ENCODE assay signal across 25 cellular contexts in genomic region chr18:10197097-10197496, GRCh38.
DNase-seq lines count a peak whose midpoint lies in the region; ATAC-seq and TF ChIP-seq lines count a peak whose summit lies in the region.
"Had no signal": no experiment of that assay in that cellular context is flagged by ENCODE, and none has a peak within 500 bp of the region (broad histone marks: within the 10 kb centered on the region; RNA-seq: fewer than 3 reads in every experiment).

No MANE protein-coding gene starts in this region.

- H3K4me1 Mint-ChIP-seq in nephron progenitor cell = peaks cover 23% of the 10 kb centered on the region
- no peaks in the 10 kb centered on the region for H3K4me1 Mint-ChIP-seq in endothelial cell (ENCODE audit: unreplicated experiment)

- H3K36me3 Mint-ChIP-seq in nephron progenitor cell (ENCODE audit: low read depth) (no peaks in the 10 kb centered on the region), endothelial cell (ENCODE audit: low read depth, unreplicated experiment) (no peaks in the 10 kb centered on the region)
- H3K36me3 Mint-ChIP-seq: activated CD4-positive, alpha-beta memory T cell treated with anti-CD3 and anti-CD28 coated beads for 36 hours; activated naive CD8-positive, alpha-beta T cell had no signal

- H3K27me3 ChIP-seq in A673 (replicated peaks; ENCODE audit: insufficient read depth, low read depth, low read length, poor library complexity) = no peaks in the 10 kb centered on the region
- H3K27me3 ChIP-seq: BLaER1 treated with 17β-estradiol and CSF1 and Interleukin-3, amounts not matched to agents 10 nM and 100 nM; esophagus muscularis mucosa; gastrocnemius medialis; spleen had no signal

- H3K4me3 Mint-ChIP-seq in nephron progenitor cell (no peak overlapping the region), endothelial cell (ENCODE audit: unreplicated experiment) (no peak overlapping the region)
- H3K4me3 Mint-ChIP-seq: activated CD4-positive, alpha-beta memory T cell treated with anti-CD3 and anti-CD28 coated beads for 36 hours; activated naive CD8-positive, alpha-beta T cell had no signal

- CTCF ChIA-PET in HEK293 (lab: Yijun Ruan, JAX) = no interaction called here
- CTCF ChIA-PET in A673 (lab: Charles Lee) = no interaction called here

- ATAC-seq in left ventricle myocardium superior = peak; percentile 80
- ATAC-seq: gastrocnemius medialis had no signal

- intact Hi-C loops in left ventricle myocardium superior (cut with micrococcal nuclease) = no loop called here
- intact Hi-C loops in A673 (cut with micrococcal nuclease; ENCODE audit: unreplicated experiment) = no loop called here

- H3K36me3 ChIP-seq in HEK293 (ENCODE audit: control insufficient read depth in 2 of 2, insufficient read depth in 1 of 2, low read length in 2 of 2) (no peaks in the 10 kb centered on the region), A673 (ENCODE audit: insufficient read depth, low read length, poor library complexity, severe bottlenecking) (no peaks in the 10 kb centered on the region)
- H3K36me3 ChIP-seq: BLaER1 treated with 17β-estradiol and CSF1 and Interleukin-3, amounts not matched to agents 10 nM and 100 nM; esophagus muscularis mucosa; gastrocnemius medialis; spleen had no signal

- BruUV-seq in A673 (replicated peaks; lab: Mats Ljungman, UMichigan) = no TSS peak

- H3K9me3 Mint-ChIP-seq in nephron progenitor cell (no peaks in the 10 kb centered on the region), endothelial cell (ENCODE audit: unreplicated experiment) (no peaks in the 10 kb centered on the region)
- H3K9me3 Mint-ChIP-seq: activated CD4-positive, alpha-beta memory T cell treated with anti-CD3 and anti-CD28 coated beads for 36 hours; activated T-helper 2 cell treated with anti-CD3 and anti-CD28 coated beads, Interferon-gamma antibody, Interleukin-2, Interleukin-4, amounts not matched to agents 10 μg/mL and 5 μg/mL and 100 μg/mL, durations not matched to agents 14 hours and 24 hours and 36 hours had no signal

- no peak overlapping the region for H3K4me3 ChIP-seq in HEK293 (ENCODE audit: low read depth, low read length)
- H3K4me3 ChIP-seq in cardiac fibroblast (replicated peaks in 1 of 2; ENCODE audit: low read depth in 2 of 2, low read length in 2 of 2) = no peak overlapping the region
- no peak overlapping the region for H3K4me3 ChIP-seq in A673 (ENCODE audit: low read depth, low read length, poor library complexity, severe bottlenecking)
- H3K4me3 ChIP-seq: BLaER1 treated with 17β-estradiol and CSF1 and Interleukin-3, amounts not matched to agents 10 nM and 100 nM; esophagus muscularis mucosa; gastrocnemius medialis; spleen had no signal

- POLR2A ChIA-PET in HEK293 (lab: Yijun Ruan, JAX) (no interaction called here), A673 (lab: Charles Lee; ENCODE audit: low non-redundant PET) (no interaction called here)

- H3K27me3 Mint-ChIP-seq in nephron progenitor cell (ENCODE audit: low read depth, poor library complexity) (peaks cover 6% of the 10 kb centered on the region), endothelial cell (ENCODE audit: unreplicated experiment) (peaks cover 2% of the 10 kb centered on the region)
- H3K27me3 Mint-ChIP-seq: activated naive CD8-positive, alpha-beta T cell had no signal

- H3K9me3 ChIP-seq in HEK293 (ENCODE audit: control insufficient read depth, insufficient read depth, low read depth, low read length) (no peaks in the 10 kb centered on the region), A673 (ENCODE audit: low read depth, low read length, poor library complexity, severe bottlenecking) (no peaks in the 10 kb centered on the region)
- H3K9me3 ChIP-seq: BLaER1 treated with 17β-estradiol and CSF1 and Interleukin-3, amounts not matched to agents 10 nM and 100 nM; Caco-2; esophagus muscularis mucosa; gastrocnemius medialis; spleen had no signal

- TF ChIP-seq CTCF in HEK293 (tag by site-specific recombination; IDR thresholded peaks at IDR 0.05) (no peak), cardiac fibroblast (IDR thresholded peaks at IDR 0.05; ENCODE audit: low read depth, low read length) (no peak), nephron progenitor cell (IDR thresholded peaks at IDR 0.05) (no peak), endothelial cell (IDR thresholded peaks at IDR 0.05; ENCODE audit: unreplicated experiment) (no peak), A673 (conservative IDR thresholded peaks at IDR 0.05; ENCODE audit: low read depth, low read length) (no peak)

- H3K4me1 ChIP-seq in HEK293 (ENCODE audit: control insufficient read depth, insufficient read depth, low read length) = peaks cover 3% of the 10 kb centered on the region; the same call in 1 of the 2 replicates
- H3K4me1 ChIP-seq in A673 (ENCODE audit: insufficient read depth, low read length, poor library complexity, severe bottlenecking) = no peaks in the 10 kb centered on the region
- H3K4me1 ChIP-seq: Caco-2, gastrocnemius medialis, spleen had no signal

- H3K27ac Mint-ChIP-seq in nephron progenitor cell (peak overlapping the region; percentile 25), endothelial cell (ENCODE audit: unreplicated experiment) (no peak overlapping the region)
- H3K27ac Mint-ChIP-seq: activated CD4-positive, alpha-beta memory T cell treated with anti-CD3 and anti-CD28 coated beads for 36 hours; activated naive CD8-positive, alpha-beta T cell; activated T-helper 2 cell treated with anti-CD3 and anti-CD28 coated beads, Interferon-gamma antibody, Interleukin-2, Interleukin-4, amounts not matched to agents 10 μg/mL and 5 μg/mL and 100 μg/mL, durations not matched to agents 14 hours and 24 hours and 36 hours had no signal

- peak; percentile 3 to 13 for DNase-seq in cardiac fibroblast (ENCODE audit: low read depth in 2 of 2)
- DNase-seq in left ventricle myocardium superior = peak; percentile 52
- no peak for DNase-seq in nephron progenitor cell
- DNase-seq in endothelial cell (ENCODE audit: low spot score) = no peak
- no peak for DNase-seq in NCI-H2196 (lab: John Stamatoyannopoulos, UW; ENCODE audit: unreplicated experiment)
- DNase-seq in A673 (ENCODE audit: low spot score) = no peak
- no peak for DNase-seq in activated CD8-positive, alpha-beta memory T cell treated with anti-CD3 and anti-CD28 coated beads for 24 hours
- DNase-seq: activated CD4-positive, alpha-beta memory T cell treated with anti-CD3 and anti-CD28 coated beads for 36 hours; Caco-2; DND-41; effector CD8-positive, alpha-beta T cell; gastrocnemius medialis; NCI-H1092 treated with DMSO at 0.1 percent for 48 hours; NCI-H1930; NCI-H2227 treated with DMSO at 0.1 percent for 48 hours; NCI-H748 treated with DMSO at 0.1 percent for 48 hours; spleen; stimulated activated CD4-positive, alpha-beta T cell treated with anti-CD3 and anti-CD28 coated beads, Interleukin-2, amount 100 ng/mL, for 48 hours; stimulated activated naive CD4-positive, alpha-beta T cell; T-helper 9 cell had no signal

- H3K27ac ChIP-seq in HEK293 (ENCODE audit: extremely low read depth, low read depth, low read length) = no peak overlapping the region
- H3K27ac ChIP-seq in A673 (ENCODE audit: low read depth, low read length, poor library complexity, severe bottlenecking) = no peak overlapping the region
- H3K27ac ChIP-seq: BLaER1 treated with 17β-estradiol and CSF1 and Interleukin-3, amounts not matched to agents 10 nM and 100 nM; esophagus muscularis mucosa; gastrocnemius medialis; spleen had no signal

TF ChIP-seq in HEK293, 187 proteins besides CTCF, POLR2A, EP300 and RAD21:
- TF ChIP-seq KLF1 (tag by site-specific recombination; IDR thresholded peaks at IDR 0.05) (peak; percentile 63), ZNF48 (tag by site-specific recombination; IDR thresholded peaks at IDR 0.05) (no peak)

Comparison
In these comparisons a context has a peak if more than half of its experiments do, and no peak if none do; other contexts are left out.
1. DNase-seq: peak in cardiac fibroblast (2 of 2) and left ventricle myocardium superior (single experiment); none in nephron progenitor cell (single experiment), endothelial cell (single experiment), NCI-H2196 (single experiment), A673 (single experiment) and activated CD8-positive, alpha-beta memory T cell treated with anti-CD3 and anti-CD28 coated beads for 24 hours (single experiment).